Comparison of ENCODE assay signal across 11 cellular contexts in genomic region chr12:88166179-88166578, GRCh38.
"Had no signal": no experiment of that assay in that cellular context is flagged by ENCODE, and none has a peak within 500 bp of the region (broad histone marks: within the 10 kb centered on the region; RNA-seq: fewer than 3 reads in every experiment).

No MANE protein-coding gene starts in this region.

- H3K9me3 Mint-ChIP-seq: GM23338, H9, HFFc6 had no signal

- ATAC-seq: GM23338, HCT116 had no signal

- H3K27ac ChIP-seq: GM23248 had no signal

- H3K9ac ChIP-seq: GM23248 had no signal

- FAIRE-seq: H1, H54 had no signal

- H3K4me1 ChIP-seq: HAP-1 had no signal

- H2AFZ ChIP-seq: GM23248, GM23338 had no signal

- H3K4me3 Mint-ChIP-seq: GM23338, H9, HFFc6 had no signal

- H3K4me2 ChIP-seq: GM23338 had no signal

- H3K4me3 ChIP-seq: GM23248, GM23338, HAP-1 had no signal

- H3K9me3 ChIP-seq: HAP-1 had no signal

- H3K27ac Mint-ChIP-seq: GM23338, HFFc6 had no signal

- DNase-seq: GM23248, GOT3, H7, H9, HCEC 1CT, HFFc6 had no signal
